ENCODE assay signal across 8 cellular contexts in genomic region chr4:176791591-176792347, GRCh38. TPM values are rescaled to one million over a fixed set of nuclear protein-coding genes. Genes with fewer than 3 reads are reported as not detected.
DNase-seq lines count a peak whose midpoint lies in the region; ATAC-seq and TF ChIP-seq lines count a peak whose summit lies in the region.

No MANE protein-coding gene starts in this region.

- no peak for TF ChIP-seq RAD21 in IMR-90 (IDR thresholded peaks at IDR 0.05; ENCODE audit: low read length)

- H4K8ac ChIP-seq in IMR-90 (ENCODE audit: low read depth in 2 of 2, low read length in 2 of 2): peak overlapping the region; percentile 26 to 87

- peak overlapping the region; percentile 83 for H2AFZ ChIP-seq in IMR-90 (replicated peaks; ENCODE audit: low read length, poor library complexity)

- H3K9me3 ChIP-seq in IMR-90 (ENCODE audit: control insufficient read depth, insufficient read depth, low read length) (no peaks in the 10 kb centered on the region), endodermal cell (ENCODE audit: control insufficient read depth, low read length) (no peaks in the 10 kb centered on the region), muscle layer of duodenum (ENCODE audit: control insufficient read depth in 1 of 2, low read length in 2 of 2) (no peaks in the 10 kb centered on the region)

- H3K27me3 Mint-ChIP-seq in activated CD8-positive, alpha-beta memory T cell treated with anti-CD3 and anti-CD28 coated beads, Interleukin-2, amount 10 ng/mL, durations not matched to agents 7 days and 5 days: peaks cover 45% of the 10 kb centered on the region
- H3K27me3 Mint-ChIP-seq in endodermal cell (ENCODE audit: insufficient read depth): peaks cover 41% of the 10 kb centered on the region

- peak overlapping the region; percentile 97 for H3K56ac ChIP-seq in IMR-90 (ENCODE audit: extremely low read depth, insufficient read depth, low read length)

- H3K36me3 ChIP-seq in IMR-90 (ENCODE audit: control insufficient read depth, insufficient read depth, low read length): no peaks in the 10 kb centered on the region
- H3K36me3 ChIP-seq in endodermal cell (ENCODE audit: control insufficient read depth, insufficient read depth, low read length): no peaks in the 10 kb centered on the region
- peaks cover 0 to 9% of the 10 kb centered on the region in 2 donors for H3K36me3 ChIP-seq in muscle layer of duodenum (ENCODE audit: control insufficient read depth in 1 of 2, insufficient read depth in 2 of 2, low read length in 2 of 2)

- H2BK20ac ChIP-seq in IMR-90 (ENCODE audit: low read depth, low read length): peak overlapping the region; percentile 80

- H2BK5ac ChIP-seq in IMR-90 (ENCODE audit: low read depth, low read length, poor library complexity, severe bottlenecking): peak overlapping the region; percentile 89

- peak overlapping the region; percentile 88 for H4K5ac ChIP-seq in IMR-90 (ENCODE audit: low read depth, low read length)

- H3K27ac ChIP-seq in IMR-90 (ENCODE audit: insufficient read depth, low read length) (peak overlapping the region; percentile 97), endodermal cell (ENCODE audit: low read depth, low read length) (no peak overlapping the region), muscle layer of duodenum (ENCODE audit: low read length) (peak overlapping the region; percentile 56)

- intact Hi-C loops in IMR-90 (cut with micrococcal nuclease): loop anchor here (2.0 to 10.0 kb wide), 10 partner anchors 64 to 543 kb away; no protein-coding TSS in a partner anchor

- peaks cover 3% of the 10 kb centered on the region for H3K4me1 Mint-ChIP-seq in activated CD8-positive, alpha-beta memory T cell treated with anti-CD3 and anti-CD28 coated beads, Interleukin-2, amount 10 ng/mL, durations not matched to agents 7 days and 5 days
- H3K4me1 Mint-ChIP-seq in endodermal cell: no peaks in the 10 kb centered on the region

- H3K4me1 ChIP-seq in IMR-90 (ENCODE audit: control insufficient read depth, insufficient read depth, low read length) (peaks cover 18% of the 10 kb centered on the region), endodermal cell (ENCODE audit: control insufficient read depth, insufficient read depth, low read length) (no peaks in the 10 kb centered on the region), muscle layer of duodenum (ENCODE audit: control insufficient read depth in 1 of 2, insufficient read depth in 2 of 2, low read length in 2 of 2) (no peaks in the 10 kb centered on the region)

- no peak overlapping the region for H3K27ac Mint-ChIP-seq in activated CD8-positive, alpha-beta memory T cell treated with anti-CD3 and anti-CD28 coated beads, Interleukin-2, amount 10 ng/mL, durations not matched to agents 7 days and 5 days
- no peak overlapping the region for H3K27ac Mint-ChIP-seq in endodermal cell

- H3K9ac ChIP-seq in IMR-90 (ENCODE audit: low read depth, low read length): peak overlapping the region; percentile 99
- no peak overlapping the region for H3K9ac ChIP-seq in endodermal cell (ENCODE audit: extremely low read depth, low read length, poor library complexity, severe bottlenecking)

- peak overlapping the region; percentile 93 for H2BK120ac ChIP-seq in IMR-90 (ENCODE audit: low read depth, low read length)

- H2AK5ac ChIP-seq in IMR-90 (ENCODE audit: low read depth, low read length): peak overlapping the region; percentile 54; the same call in 1 of the 2 replicates

- peak overlapping the region; percentile 93 for H4K91ac ChIP-seq in IMR-90 (ENCODE audit: insufficient read depth, low read depth, low read length)

- H3K4ac ChIP-seq in IMR-90 (ENCODE audit: low read depth, low read length): peak overlapping the region; percentile 90

- 0% methylated on average over 21 of the region's 47 CpGs; no CpG with 5 or more reads in 1 of the 2 experiments for WGBS in IMR-90 (ENCODE audit: extremely low coverage in 2 of 2, insufficient read length in 1 of 2), 2 experiments
- WGBS in endodermal cell (ENCODE audit: insufficient coverage in 1 of 2, insufficient read length in 1 of 2), 2 experiments: 9 to 34% methylated on average over 11 to 47 of the region's 47 CpGs

- peak overlapping the region; percentile 97 for H3K23ac ChIP-seq in IMR-90 (ENCODE audit: low read depth, low read length)

- POLR2A ChIA-PET in IMR-90 (lab: Charles Lee; ENCODE audit: unreplicated experiment): interaction anchor here (0.6 to 0.7 kb wide), 3 partner anchors 9 to 111 kb away, joined by 3 to 4 read pairs (median 3); no protein-coding TSS in a partner anchor

- H3K18ac ChIP-seq in IMR-90 (ENCODE audit: low read depth, low read length): peak overlapping the region; percentile 98

- H3K9me1 ChIP-seq in IMR-90 (ENCODE audit: insufficient read depth, low read length): no peaks in the 10 kb centered on the region

- no peak for DNase-seq in activated CD8-positive, alpha-beta memory T cell treated with anti-CD3 and anti-CD28 coated beads, Interleukin-2, amount 10 ng/mL, durations not matched to agents 7 days and 5 days
- no peak for DNase-seq in activated CD8-positive, alpha-beta memory T cell treated with anti-CD3 and anti-CD28 coated beads, Interleukin-2, amount 50 U/mL, for 4 hours
- DNase-seq in IMR-90 (peak; percentile 54), endodermal cell (peak; percentile 71), GF-D8 (lab: John Stamatoyannopoulos, UW) (no peak), NOMO-1 treated with dmso at 0.1 percent for 144 hours (lab: John Stamatoyannopoulos, UW; ENCODE audit: unreplicated experiment) (no peak)
- no peak for DNase-seq in activated CD4-positive, alpha-beta T cell treated with anti-CD3 and anti-CD28 coated beads, Interleukin-2, amount 50 U/mL, for 4 hours

- H3K9me3 Mint-ChIP-seq in activated CD8-positive, alpha-beta memory T cell treated with anti-CD3 and anti-CD28 coated beads, Interleukin-2, amount 10 ng/mL, durations not matched to agents 7 days and 5 days (ENCODE audit: low read depth): no peaks in the 10 kb centered on the region
- H3K9me3 Mint-ChIP-seq in endodermal cell: no peaks in the 10 kb centered on the region

- dilution Hi-C loops in IMR-90 (cut with HindIII; ENCODE audit: low sequenced_read_pairs, unreplicated experiment): no loop called here

- peak; percentile 42 for ATAC-seq in activated CD8-positive, alpha-beta memory T cell treated with anti-CD3 and anti-CD28 coated beads, Interleukin-2, amount 10 ng/mL, durations not matched to agents 7 days and 5 days
- peak; percentile 19 for ATAC-seq in IMR-90 (ENCODE audit: low read depth)

- TF ChIP-seq POLR2A in IMR-90 (IDR thresholded peaks at IDR 0.05; ENCODE audit: low read depth, low read length): peak; percentile 33; the same call in 1 of the 2 replicates

- H2AK9ac ChIP-seq in IMR-90 (replicated peaks; ENCODE audit: low read depth, low read length, poor library complexity): peak overlapping the region; percentile 86

- peak overlapping the region; percentile 93 for H3K4me2 ChIP-seq in IMR-90 (ENCODE audit: low read depth, low read length)

- H3K14ac ChIP-seq in IMR-90 (replicated peaks; ENCODE audit: low read depth, low read length): peak overlapping the region; percentile 98

- peaks cover 17% of the 10 kb centered on the region; the same call in 1 of the 2 replicates for H4K20me1 ChIP-seq in IMR-90 (ENCODE audit: insufficient read depth, low read length)

- BruUV-seq in IMR-90 (replicated peaks; lab: Mats Ljungman, UMichigan): TSS peak; percentile 30

- in situ Hi-C loops in IMR-90 (cut with MboI; ENCODE audit: low sequenced_read_pairs): loop anchor here (10.0 to 25.0 kb wide), 4 partner anchors 223 to 546 kb away; no protein-coding TSS in a partner anchor

- no peak overlapping the region for H3K4me3 Mint-ChIP-seq in activated CD8-positive, alpha-beta memory T cell treated with anti-CD3 and anti-CD28 coated beads, Interleukin-2, amount 10 ng/mL, durations not matched to agents 7 days and 5 days
- peak overlapping the region; percentile 59 for H3K4me3 Mint-ChIP-seq in endodermal cell

- peaks cover 0 to 17% of the 10 kb centered on the region in 2 experiments; a peak in 3 of 4 replicates for H3K79me1 ChIP-seq in IMR-90 (ENCODE audit: low read depth in 1 of 2, low read length in 2 of 2)

- peak overlapping the region; percentile 49; the same call in 2 of the 3 replicates for H2BK15ac ChIP-seq in IMR-90 (ENCODE audit: low read depth, low read length)

- peak overlapping the region; percentile 96 for H3K4me3 ChIP-seq in IMR-90 (ENCODE audit: insufficient read depth, low read depth, low read length)
- peak overlapping the region; percentile 73 for H3K4me3 ChIP-seq in endodermal cell (ENCODE audit: low read length)
- peak overlapping the region; percentile 72 to 79 for H3K4me3 ChIP-seq in muscle layer of duodenum (ENCODE audit: low read depth in 1 of 2, low read length in 2 of 2)

- no peaks in the 10 kb centered on the region for H3K36me3 Mint-ChIP-seq in activated CD8-positive, alpha-beta memory T cell treated with anti-CD3 and anti-CD28 coated beads, Interleukin-2, amount 10 ng/mL, durations not matched to agents 7 days and 5 days
- H3K36me3 Mint-ChIP-seq in endodermal cell (ENCODE audit: low read depth): no peaks in the 10 kb centered on the region

- CTCF ChIA-PET in activated CD8-positive, alpha-beta memory T cell treated with anti-CD3 and anti-CD28 coated beads, Interleukin-2, amount 10 ng/mL, durations not matched to agents 7 days and 5 days (lab: Charles Lee): interaction anchor here (1.1 to 3.4 kb wide), 2 partner anchors 22 to 255 kb away, joined by 3 to 15 read pairs; no protein-coding TSS in a partner anchor
- CTCF ChIA-PET in IMR-90 (lab: Yijun Ruan, JAX): interaction anchor here (0.7 to 1.5 kb wide), 4 partner anchors 9 to 451 kb away, joined by 3 to 11 read pairs (median 3); no protein-coding TSS in a partner anchor

- TF ChIP-seq CTCF in IMR-90 (conservative IDR thresholded peaks at IDR 0.05; ENCODE audit: low read depth, low read length): no peak
- TF ChIP-seq CTCF in endodermal cell (conservative IDR thresholded peaks at IDR 0.05): no peak

- H3K27me3 ChIP-seq in IMR-90 (ENCODE audit: control insufficient read depth, insufficient read depth, low read length) (no peaks in the 10 kb centered on the region), endodermal cell (ENCODE audit: control insufficient read depth, insufficient read depth, low read length, poor library complexity, severe bottlenecking) (peaks cover 37% of the 10 kb centered on the region), muscle layer of duodenum (ENCODE audit: low read depth, low read length) (no peaks in the 10 kb centered on the region)

TF ChIP-seq in IMR-90, 13 proteins besides CTCF, POLR2A, EP300 and RAD21 (continues in another document):
- TF ChIP-seq CHD1 (IDR thresholded peaks at IDR 0.05; ENCODE audit: low read depth, low read length) (0 out of 2 replicates have a peak, but pooled peaks have one; percentile 23), RCOR1 (IDR thresholded peaks at IDR 0.05; ENCODE audit: insufficient replicate concordance, low read length) (no peak)

RNA-seq across cellular contexts. Expression of gene VEGFC, which starts 1.0 kb away (rescaled TPM):
- total RNA-seq in activated CD8-positive, alpha-beta memory T cell treated with anti-CD3 and anti-CD28 coated beads, Interleukin-2, amount 10 ng/mL, durations not matched to agents 7 days and 5 days: not detected
- total RNA-seq in IMR-90 (2012; rRNA removed) (22.9 and 26.9 TPM in 2 replicates), endodermal cell (under 1 TPM; 0.60 to 0.95 TPM)
- polyA plus RNA-seq in IMR-90 (2012; rRNA removed): 43.7 and 49.7 TPM in 2 replicates
- polyA plus RNA-seq in IMR-90 (2012; cell fraction: cytosol; rRNA removed): 22.0 and 30.2 TPM in 2 replicates
- 15.5 and 65.2 TPM in 2 replicates for polyA plus RNA-seq in IMR-90 (2012; cell fraction: nucleus; rRNA removed; ENCODE audit: low replicate concordance)
- polyA plus RNA-seq in endodermal cell (2013, experiment 1 of 2): 7.7 TPM
- polyA plus RNA-seq in endodermal cell (2013, experiment 2 of 2): 7.5 TPM

Comparison
In these comparisons a context has a peak if more than half of its experiments do, and no peak if none do; other contexts are left out.
1. DNase-seq: peak in IMR-90 (single experiment) and endodermal cell (single experiment); none in activated CD8-positive, alpha-beta memory T cell treated with anti-CD3 and anti-CD28 coated beads, Interleukin-2, amount 10 ng/mL, durations not matched to agents 7 days and 5 days (single experiment), activated CD8-positive, alpha-beta memory T cell treated with anti-CD3 and anti-CD28 coated beads, Interleukin-2, amount 50 U/mL, for 4 hours (single experiment), GF-D8 (single experiment), NOMO-1 treated with dmso at 0.1 percent for 144 hours (single experiment) and activated CD4-positive, alpha-beta T cell treated with anti-CD3 and anti-CD28 coated beads, Interleukin-2, amount 50 U/mL, for 4 hours (0 of 2).
2. RNA of gene VEGFC, which starts 1.0 kb away (total RNA-seq): 22.9 to 26.9 TPM in IMR-90; 0.60 to 0.95 TPM in endodermal cell and not detected in activated CD8-positive, alpha-beta memory T cell treated with anti-CD3 and anti-CD28 coated beads, Interleukin-2, amount 10 ng/mL, durations not matched to agents 7 days and 5 days; every median in the first group is over 10 times any median in the second.
3. Peak in every context shown above with its lines, with median percentiles within 50 percentile points of each other: H3K4me3 ChIP-seq.